In the genomic region with DNA sequence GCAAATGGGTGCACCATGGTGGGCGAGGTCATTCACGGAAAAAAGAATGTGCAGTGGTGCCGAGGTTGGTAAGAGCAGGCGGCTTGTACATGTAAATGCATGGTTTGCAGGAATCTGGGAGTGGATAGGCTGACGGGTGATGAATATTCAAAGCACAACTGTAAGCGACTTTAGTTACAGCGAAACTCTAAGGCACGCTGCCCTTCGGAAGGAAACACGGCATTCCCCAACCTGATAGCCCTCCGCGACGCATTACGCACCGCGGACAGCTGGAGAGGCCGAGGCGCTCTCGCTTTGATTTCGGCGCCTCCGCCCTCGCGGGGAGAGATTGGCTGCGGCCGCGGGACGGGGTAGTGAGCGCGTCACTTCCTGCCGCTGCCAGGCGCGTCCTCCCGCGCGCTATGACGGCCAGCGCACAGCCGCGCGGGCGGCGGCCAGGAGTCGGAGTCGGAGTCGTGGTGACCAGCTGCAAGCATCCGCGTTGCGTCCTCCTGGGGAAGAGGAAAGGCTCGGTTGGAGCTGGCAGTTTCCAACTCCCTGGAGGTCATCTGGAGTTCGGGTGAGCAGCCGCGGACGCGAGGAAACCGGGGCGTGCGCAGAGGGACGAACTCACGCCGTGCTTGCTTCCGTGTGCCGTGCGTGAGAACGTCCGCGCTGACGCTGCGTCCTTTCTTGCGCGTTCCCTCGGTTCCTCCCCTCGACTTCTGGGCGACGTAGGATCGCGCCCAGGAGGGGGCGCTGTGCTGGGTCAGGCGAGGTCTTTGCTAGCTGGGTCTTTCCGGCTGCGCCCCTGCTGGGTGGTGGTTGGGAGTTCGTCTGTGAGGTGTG, we compare ENCODE assay signal across 8 cellular contexts. TPM values are rescaled to one million over a fixed set of nuclear protein-coding genes. Genes with fewer than 3 reads are reported as not detected.
DNase-seq lines count a peak whose midpoint lies in the region; ATAC-seq and TF ChIP-seq lines count a peak whose summit lies in the region.

Gene NUDT15 (plus strand): TSS at position 381 of the 828 bp plus-strand sequence. CDS start 21 bp downstream, at position 402.

- in situ Hi-C loops in astrocyte of the cerebellum (cut with HindIII; ENCODE audit: low sequenced_read_pairs) = no loop called here

- H3K4me3 ChIP-seq in astrocyte of the cerebellum (ENCODE audit: low read depth, low read length) = peak within 1 kb of the TSS; percentile 69

- DNase-seq in NCI-H2029 treated with DMSO at 0.1 percent for 48 hours (lab: John Stamatoyannopoulos, UW) (peak; percentile 59), T-helper 9 cell (peak; percentile 93), astrocyte of the cerebellum (ENCODE audit: low read depth) (peak; percentile 92), hepatic stellate cell (ENCODE audit: low spot score) (peak; percentile 93), renal cortical epithelial cell (ENCODE audit: low read depth) (peak; percentile 88)

- TF ChIP-seq CTCF in 22Rv1 (IDR thresholded peaks at IDR 0.05) (peak; percentile 97), astrocyte of the cerebellum (IDR thresholded peaks at IDR 0.05; ENCODE audit: low read depth, low read length, missing control alignments) (peak; percentile 94)

- peak; percentile 74 for ATAC-seq in GM18508 (IDR thresholded peaks at IDR 0.05; ENCODE audit: insufficient read depth, unreplicated experiment)
- peak; percentile 91 for ATAC-seq in HG03025 (IDR thresholded peaks at IDR 0.05; ENCODE audit: low FRiP score, unreplicated experiment)

- H3K27ac ChIP-seq in 22Rv1 = peak within 1 kb of the TSS; percentile 95

RNA-seq across cellular contexts. Expression of gene NUDT15, which starts in this region (rescaled TPM):
- 17.1 and 41.5 TPM in 2 replicates for total RNA-seq in renal cortical epithelial cell

Comparison
In these comparisons a context has a peak if more than half of its experiments do, and no peak if none do; other contexts are left out.
1. Peak in every context shown above with its lines: DNase-seq, ATAC-seq, H3K4me3 ChIP-seq and H3K27ac ChIP-seq.